ENCODE assay signal across 23 cellular contexts in genomic region chr7:91212592-91212991, GRCh38. TPM values are rescaled to one million over a fixed set of nuclear protein-coding genes. Genes with fewer than 3 reads are reported as not detected.
A peak's percentile ranks its signal among the peaks of the same experiment; 100 is the strongest.
DNase-seq lines count a peak whose midpoint lies in the region; ATAC-seq, FAIRE-seq and TF ChIP-seq lines count a peak whose summit lies in the region.
"Had no signal": no experiment of that assay in that cellular context is flagged by ENCODE, and none has a peak within 500 bp of the region (broad histone marks: within the 10 kb centered on the region; RNA-seq: fewer than 3 reads in every experiment).

No MANE protein-coding gene starts in this region.

- no peak overlapping the region for H3K9ac ChIP-seq in astrocyte (ENCODE audit: low read length)
- H3K9ac ChIP-seq: BLaER1 had no signal

- ATAC-seq in heart right ventricle (peak; percentile 71 to 94 (median 86)), psoas muscle (peak in 3 of 4 donors; percentile 72 to 94 (median 94)), GM18867 (IDR thresholded peaks at IDR 0.05; ENCODE audit: unreplicated experiment) (no peak)
- no peak for ATAC-seq in activated naive CD4-positive, alpha-beta T cell treated with anti-CD3 and anti-CD28 coated beads, Interleukin-2, amount 50 U/mL, for 72 hours
- ATAC-seq: activated naive CD8-positive, alpha-beta T cell treated with anti-CD3 and anti-CD28 coated beads, Interleukin-2, amount 50 U/mL, for 24 hours; activated T-helper 17 cell treated with anti-CD3 and anti-CD28 coated beads, Interleukin-2, amount 50 U/mL, for 72 hours; effector memory CD8-positive, alpha-beta T cell; Panc1 had no signal

- H3K9me3 Mint-ChIP-seq in astrocyte (ENCODE audit: unreplicated experiment), result no peaks in the 10 kb centered on the region
- no peaks in the 10 kb centered on the region for H3K9me3 Mint-ChIP-seq in activated naive CD4-positive, alpha-beta T cell treated with anti-CD3 and anti-CD28 coated beads, Interleukin-2, amount 50 U/mL, for 72 hours
- H3K9me3 Mint-ChIP-seq: activated naive CD8-positive, alpha-beta T cell treated with anti-CD3 and anti-CD28 coated beads, Interleukin-2, amount 50 U/mL, for 24 hours; effector memory CD8-positive, alpha-beta T cell; T-helper 2 cell treated with Interferon-gamma antibody and Interleukin-4, amounts not matched to agents 5 μg/mL and 100 μg/mL, for 36 hours had no signal

- no peaks in the 10 kb centered on the region for H4K20me1 ChIP-seq in astrocyte (ENCODE audit: insufficient read depth, low read length)
- H4K20me1 ChIP-seq: BLaER1 had no signal

- H3K4me3 ChIP-seq in H7 (ENCODE audit: insufficient read depth, low read depth, low read length), result no peak overlapping the region
- no peak overlapping the region for H3K4me3 ChIP-seq in astrocyte (ENCODE audit: insufficient read depth, low read depth, low read length)
- H3K4me3 ChIP-seq in heart right ventricle, result no peak overlapping the region
- no peak overlapping the region for H3K4me3 ChIP-seq in psoas muscle
- H3K4me3 ChIP-seq: BLaER1 had no signal

- no peak for TF ChIP-seq CTCF in astrocyte (IDR thresholded peaks at IDR 0.05; ENCODE audit: insufficient read depth, low read depth, low read length)
- no peak for TF ChIP-seq CTCF in heart right ventricle (IDR thresholded peaks at IDR 0.05)
- TF ChIP-seq CTCF in psoas muscle (IDR thresholded peaks at IDR 0.05), result no peak

- peaks cover 3% of the 10 kb centered on the region for H3K4me1 Mint-ChIP-seq in astrocyte (ENCODE audit: low read depth, unreplicated experiment)
- H3K4me1 Mint-ChIP-seq: activated naive CD8-positive, alpha-beta T cell treated with anti-CD3 and anti-CD28 coated beads, Interleukin-2, amount 50 U/mL, for 24 hours; activated T-helper 17 cell treated with anti-CD3 and anti-CD28 coated beads, Interleukin-2, amount 50 U/mL, for 72 hours; central memory CD8-positive, alpha-beta T cell had no signal

- H3K4me1 ChIP-seq in astrocyte (ENCODE audit: insufficient read depth, low read length) (no peaks in the 10 kb centered on the region), heart right ventricle (peaks cover 0 to 8% (median 0%) of the 10 kb centered on the region in 9 donors), psoas muscle (no peaks in the 10 kb centered on the region)
- H3K4me1 ChIP-seq: BLaER1 had no signal

- 77 to 83% methylated on average over 7 of the region's 7 CpGs for WGBS in heart right ventricle, 2 donors
- WGBS in psoas muscle, 3 donors, result 70 to 80% (median 70%) methylated on average over 7 of the region's 7 CpGs

- H2AFZ ChIP-seq in astrocyte (ENCODE audit: low read depth, low read length), result no peak overlapping the region

- no peaks in the 10 kb centered on the region for H3K27me3 ChIP-seq in H7 (ENCODE audit: control insufficient read depth, insufficient read depth, low read length)
- H3K27me3 ChIP-seq in astrocyte (ENCODE audit: insufficient read depth, low read length), result no peaks in the 10 kb centered on the region
- no peaks in the 10 kb centered on the region for H3K27me3 ChIP-seq in heart right ventricle
- H3K27me3 ChIP-seq in psoas muscle (ENCODE audit: insufficient read depth in 3 of 3, low read length in 2 of 3), result no peaks in the 10 kb centered on the region
- H3K27me3 ChIP-seq: BLaER1 had no signal

- peak; percentile 76 for FAIRE-seq in astrocyte (lab: Jason Lieb, UNC)
- FAIRE-seq: H1, HTR-8/SVneo had no signal

- H3K27ac Mint-ChIP-seq in astrocyte (ENCODE audit: unreplicated experiment), result peak overlapping the region; percentile 58
- no peak overlapping the region for H3K27ac Mint-ChIP-seq in activated naive CD4-positive, alpha-beta T cell treated with anti-CD3 and anti-CD28 coated beads, Interleukin-2, amount 50 U/mL, for 72 hours
- H3K27ac Mint-ChIP-seq: activated naive CD8-positive, alpha-beta T cell treated with anti-CD3 and anti-CD28 coated beads, Interleukin-2, amount 50 U/mL, for 24 hours; activated T-helper 17 cell treated with anti-CD3 and anti-CD28 coated beads, Interleukin-2, amount 50 U/mL, for 72 hours; effector memory CD8-positive, alpha-beta T cell; T-helper 2 cell treated with Interferon-gamma antibody and Interleukin-4, amounts not matched to agents 5 μg/mL and 100 μg/mL, for 36 hours had no signal

- H3K36me3 ChIP-seq in H7 (replicated peaks; ENCODE audit: control insufficient read depth, insufficient read depth, low read length) (no peaks in the 10 kb centered on the region), astrocyte (ENCODE audit: insufficient read depth, low read length) (no peaks in the 10 kb centered on the region), heart right ventricle (peaks cover 0 to 5% (median 0%) of the 10 kb centered on the region in 9 donors), psoas muscle (ENCODE audit: insufficient read depth in 1 of 2, low read depth in 1 of 2) (peaks cover 0 to 2% of the 10 kb centered on the region in 2 donors)

- H3K79me2 ChIP-seq in astrocyte (ENCODE audit: insufficient read depth, low read length), result no peaks in the 10 kb centered on the region

- no peak overlapping the region for H3K27ac ChIP-seq in astrocyte (ENCODE audit: low read depth, low read length)
- H3K27ac ChIP-seq in heart right ventricle, result no peak overlapping the region
- no peak overlapping the region for H3K27ac ChIP-seq in psoas muscle
- H3K27ac ChIP-seq: BLaER1 had no signal

- H3K4me3 Mint-ChIP-seq in astrocyte (ENCODE audit: unreplicated experiment), result no peak overlapping the region
- H3K4me3 Mint-ChIP-seq: activated naive CD8-positive, alpha-beta T cell treated with anti-CD3 and anti-CD28 coated beads, Interleukin-2, amount 50 U/mL, for 24 hours; activated T-helper 17 cell treated with anti-CD3 and anti-CD28 coated beads, Interleukin-2, amount 50 U/mL, for 72 hours; central memory CD8-positive, alpha-beta T cell; effector memory CD8-positive, alpha-beta T cell; T-helper 2 cell treated with Interferon-gamma antibody and Interleukin-4, amounts not matched to agents 5 μg/mL and 100 μg/mL, for 36 hours had no signal

- DNase-seq in H7 (peak; percentile 24), astrocyte (ENCODE audit: low read depth) (peak; percentile 34), heart right ventricle (no peak), psoas muscle (no peak), NCI-H345 (lab: John Stamatoyannopoulos, UW) (no peak), activated T-cell treated with anti-CD3 and anti-CD28 coated beads for 4 hours (no peak)
- DNase-seq in activated naive CD4-positive, alpha-beta T cell treated with anti-CD3 and anti-CD28 coated beads, Interleukin-2, amount 50 U/mL, for 72 hours (ENCODE audit: low spot score in 2 of 2), result no peak
- DNase-seq: activated CD4-positive, CD25-positive, alpha-beta regulatory T cell treated with anti-CD3 and anti-CD28 coated beads, Interleukin-2, amount 50 U/mL, for 72 hours; activated naive CD8-positive, alpha-beta T cell treated with anti-CD3 and anti-CD28 coated beads, Interleukin-2, amount 50 U/mL, for 24 hours; effector memory CD8-positive, alpha-beta T cell; EL; islet precursor cell; mammary epithelial cell; NCI-H2171 treated with DMSO at 0.1 percent for 48 hours; NCI-H774 had no signal

- no peak overlapping the region for H3K4me2 ChIP-seq in astrocyte (ENCODE audit: low read length)
- H3K4me2 ChIP-seq: BLaER1 had no signal

- no peaks in the 10 kb centered on the region for H3K9me3 ChIP-seq in astrocyte (ENCODE audit: insufficient read depth, low read depth, low read length)
- peaks cover 0 to 10% (median 0%) of the 10 kb centered on the region in 11 donors for H3K9me3 ChIP-seq in heart right ventricle
- H3K9me3 ChIP-seq in psoas muscle, result no peaks in the 10 kb centered on the region

- H3K36me3 Mint-ChIP-seq in astrocyte (ENCODE audit: low read depth, unreplicated experiment), result peaks cover 2% of the 10 kb centered on the region
- H3K36me3 Mint-ChIP-seq in activated naive CD4-positive, alpha-beta T cell treated with anti-CD3 and anti-CD28 coated beads, Interleukin-2, amount 50 U/mL, for 72 hours, result no peaks in the 10 kb centered on the region

- H3K27me3 Mint-ChIP-seq in astrocyte (ENCODE audit: low read depth, unreplicated experiment), result no peaks in the 10 kb centered on the region
- H3K27me3 Mint-ChIP-seq: activated naive CD8-positive, alpha-beta T cell treated with anti-CD3 and anti-CD28 coated beads, Interleukin-2, amount 50 U/mL, for 24 hours; activated T-helper 17 cell treated with anti-CD3 and anti-CD28 coated beads, Interleukin-2, amount 50 U/mL, for 72 hours; central memory CD8-positive, alpha-beta T cell; effector memory CD8-positive, alpha-beta T cell had no signal

- intact Hi-C loops in heart right ventricle (cut with DNase I) (no loop called here), psoas muscle (cut with DNase I) (no loop called here)

RNA-seq across cellular contexts. Expression of gene FZD1, which starts 51.6 kb away (rescaled TPM):
- 1.5 and 1.9 TPM in 2 replicates for total RNA-seq in H7 (2014; rRNA removed; shearing (Covaris generic))
- total RNA-seq in astrocyte (5.4 and 6.8 TPM in 2 replicates), heart right ventricle (10 to 100 TPM in 9 of 10 donors, 1 to 10 TPM in 1; 4.1 to 36.0 (median 17.5) TPM), psoas muscle (1 to 10 TPM; 1.6 to 2.5 (median 2.1) TPM)
- polyA plus RNA-seq in heart right ventricle (1 to 10 TPM; 3.8 to 5.7 TPM), psoas muscle (1 to 10 TPM in 2 of 3 donors, under 1 TPM in 1; 0.90 to 2.2 (median 1.4) TPM)
- total RNA-seq in activated naive CD4-positive, alpha-beta T cell treated with anti-CD3 and anti-CD28 coated beads, Interleukin-2, amount 50 U/mL, for 72 hours, result 1 to 10 TPM in 1 of 2 donors, under 1 TPM in 1; 0.52 to 2.3 TPM

Comparison
In these comparisons a context has a peak if more than half of its experiments do, and no peak if none do; other contexts are left out.
1. DNase-seq: peak in H7 (single experiment) and astrocyte (single experiment); none in heart right ventricle (0 of 2), psoas muscle (0 of 2), NCI-H345 (single experiment), activated naive CD4-positive, alpha-beta T cell treated with anti-CD3 and anti-CD28 coated beads, Interleukin-2, amount 50 U/mL, for 72 hours (0 of 2) and activated T-cell treated with anti-CD3 and anti-CD28 coated beads for 4 hours (single experiment).
2. ATAC-seq: peak in heart right ventricle (8 of 8) and psoas muscle (3 of 4); none in GM18867 (single experiment) and activated naive CD4-positive, alpha-beta T cell treated with anti-CD3 and anti-CD28 coated beads, Interleukin-2, amount 50 U/mL, for 72 hours (0 of 2).